Comparison of ENCODE assay signal across 10 cellular contexts in genomic region chr2:238170386-238171071, GRCh38. TPM values are rescaled to one million over a fixed set of nuclear protein-coding genes. Genes with fewer than 3 reads are reported as not detected.
A peak's percentile ranks its signal among the peaks of the same experiment; 100 is the strongest.
DNase-seq lines count a peak whose midpoint lies in the region; ATAC-seq and TF ChIP-seq lines count a peak whose summit lies in the region.
"Had no signal": no experiment of that assay in that cellular context is flagged by ENCODE, and none has a peak within 500 bp of the region (broad histone marks: within the 10 kb centered on the region; RNA-seq: fewer than 3 reads in every experiment).

No MANE protein-coding gene starts in this region.

- peak overlapping the region; percentile 79 to 87 for H3K18ac ChIP-seq in mesenchymal stem cell (ENCODE audit: low read depth in 1 of 2, low read length in 2 of 2)

- H3K9me3 ChIP-seq in mesenchymal stem cell (ENCODE audit: control insufficient read depth, low read length) (no peaks in the 10 kb centered on the region), upper lobe of right lung (no peaks in the 10 kb centered on the region)
- H3K9me3 ChIP-seq in effector memory CD4-positive, alpha-beta T cell (ENCODE audit: control insufficient read depth, low read length): no peaks in the 10 kb centered on the region

- H3K27me3 Mint-ChIP-seq in activated naive CD8-positive, alpha-beta T cell treated with anti-CD3 and anti-CD28 coated beads for 36 hours: peaks cover under 1% of the 10 kb centered on the region
- H3K27me3 Mint-ChIP-seq in activated naive CD8-positive, alpha-beta T cell treated with anti-CD3 and anti-CD28 coated beads, Interleukin-2, amount 50 U/mL, for 24 hours: peaks cover under 1% of the 10 kb centered on the region

- H4K91ac ChIP-seq in mesenchymal stem cell (ENCODE audit: low read length): peak overlapping the region; percentile 96

- H3K4me3 ChIP-seq in mesenchymal stem cell (ENCODE audit: insufficient read depth in 1 of 2, low read depth in 1 of 2, low read length in 2 of 2): peak overlapping the region in 1 of 2 experiments; percentile 42
- no peak overlapping the region for H3K4me3 ChIP-seq in upper lobe of right lung
- no peak overlapping the region for H3K4me3 ChIP-seq in effector memory CD4-positive, alpha-beta T cell (ENCODE audit: insufficient read depth, low read depth, low read length, poor library complexity, severe bottlenecking)

- H2BK15ac ChIP-seq in mesenchymal stem cell (ENCODE audit: low read depth, poor library complexity, severe bottlenecking): peak overlapping the region; percentile 87

- peak overlapping the region; percentile 74 for H3K27ac ChIP-seq in cingulate gyrus (ENCODE audit: low read depth, low read length)
- H3K27ac ChIP-seq in mesenchymal stem cell (ENCODE audit: low read length, poor library complexity, severe bottlenecking): peak overlapping the region; percentile 77
- no peak overlapping the region for H3K27ac ChIP-seq in upper lobe of right lung
- H3K27ac ChIP-seq in effector memory CD4-positive, alpha-beta T cell (ENCODE audit: insufficient read depth, low read length, poor library complexity, severe bottlenecking): no peak overlapping the region

- peak overlapping the region; percentile 97 for H4K8ac ChIP-seq in mesenchymal stem cell (ENCODE audit: low read length)

- peak overlapping the region; percentile 71 for H2BK120ac ChIP-seq in mesenchymal stem cell (ENCODE audit: low read depth, low read length)

- peaks cover 45% of the 10 kb centered on the region for H3K4me1 ChIP-seq in mesenchymal stem cell (ENCODE audit: control insufficient read depth, insufficient read depth, low read depth, low read length)
- peaks cover 19% of the 10 kb centered on the region for H3K4me1 ChIP-seq in upper lobe of right lung
- H3K4me1 ChIP-seq in effector memory CD4-positive, alpha-beta T cell (ENCODE audit: control insufficient read depth, insufficient read depth, low read length, poor library complexity, severe bottlenecking): no peaks in the 10 kb centered on the region

- H3K36me3 ChIP-seq in mesenchymal stem cell (ENCODE audit: control insufficient read depth in 1 of 2, insufficient read depth in 2 of 2, low read depth in 1 of 2, low read length in 2 of 2) (peaks cover 65 to 70% of the 10 kb centered on the region in 2 experiments), upper lobe of right lung (peaks cover 72% of the 10 kb centered on the region)
- H3K36me3 ChIP-seq in effector memory CD4-positive, alpha-beta T cell (ENCODE audit: control insufficient read depth, insufficient read depth, low read length): peaks cover 50% of the 10 kb centered on the region

- H3K4ac ChIP-seq in mesenchymal stem cell (ENCODE audit: low read depth in 1 of 2, low read length in 2 of 2): peak overlapping the region; percentile 9 to 86

- intact Hi-C loops in upper lobe of right lung (cut with DNase I): no loop called here

- ATAC-seq in activated naive CD8-positive, alpha-beta T cell treated with anti-CD3 and anti-CD28 coated beads, Interleukin-2, amount 50 U/mL, for 24 hours: no peak
- ATAC-seq in upper lobe of right lung (no peak), HG02970 (IDR thresholded peaks at IDR 0.05; ENCODE audit: low FRiP score, unreplicated experiment) (no peak)

- peak overlapping the region; percentile 42 to 92 for H2BK12ac ChIP-seq in mesenchymal stem cell (ENCODE audit: low read length in 2 of 2)

- 82% methylated on average over 20 of the region's 21 CpGs for WGBS in mesenchymal stem cell

- peaks cover 2% of the 10 kb centered on the region for H3K4me1 Mint-ChIP-seq in activated naive CD8-positive, alpha-beta T cell treated with anti-CD3 and anti-CD28 coated beads for 36 hours
- H3K4me1 Mint-ChIP-seq in activated naive CD8-positive, alpha-beta T cell treated with anti-CD3 and anti-CD28 coated beads, Interleukin-2, amount 50 U/mL, for 24 hours: peaks cover 3% of the 10 kb centered on the region

- H2BK5ac ChIP-seq in mesenchymal stem cell (ENCODE audit: low read depth, low read length, poor library complexity, severe bottlenecking): peak overlapping the region; percentile 11

- peaks cover 24% of the 10 kb centered on the region for H3K79me1 ChIP-seq in mesenchymal stem cell (replicated peaks; ENCODE audit: low read length, poor library complexity, severe bottlenecking)

- H3K27me3 ChIP-seq in mesenchymal stem cell (ENCODE audit: control insufficient read depth in 1 of 2, insufficient read depth in 1 of 2, low read length in 2 of 2): no peaks in the 10 kb centered on the region
- H3K27me3 ChIP-seq in upper lobe of right lung: no peaks in the 10 kb centered on the region
- H3K27me3 ChIP-seq in effector memory CD4-positive, alpha-beta T cell (replicated peaks; ENCODE audit: control insufficient read depth, insufficient read depth, low read length, poor library complexity, severe bottlenecking): no peaks in the 10 kb centered on the region

- H3K9ac ChIP-seq in mesenchymal stem cell (ENCODE audit: low read length): peak overlapping the region; percentile 89

- H3K27ac Mint-ChIP-seq in activated naive CD8-positive, alpha-beta T cell treated with anti-CD3 and anti-CD28 coated beads for 36 hours: peak overlapping the region; percentile 30
- H3K27ac Mint-ChIP-seq in activated naive CD8-positive, alpha-beta T cell treated with anti-CD3 and anti-CD28 coated beads, Interleukin-2, amount 50 U/mL, for 24 hours: no peak overlapping the region

- no peak overlapping the region for H3K4me3 Mint-ChIP-seq in activated naive CD8-positive, alpha-beta T cell treated with anti-CD3 and anti-CD28 coated beads for 36 hours
- H3K4me3 Mint-ChIP-seq in activated naive CD8-positive, alpha-beta T cell treated with anti-CD3 and anti-CD28 coated beads, Interleukin-2, amount 50 U/mL, for 24 hours: no peak overlapping the region

- H2AK5ac ChIP-seq in mesenchymal stem cell (ENCODE audit: low read length, severe bottlenecking): peak overlapping the region; percentile 93

- TF ChIP-seq CTCF in upper lobe of right lung (IDR thresholded peaks at IDR 0.05): no peak

- no peaks in the 10 kb centered on the region for H3K9me3 Mint-ChIP-seq in activated naive CD8-positive, alpha-beta T cell treated with anti-CD3 and anti-CD28 coated beads for 36 hours
- no peaks in the 10 kb centered on the region for H3K9me3 Mint-ChIP-seq in activated naive CD8-positive, alpha-beta T cell treated with anti-CD3 and anti-CD28 coated beads, Interleukin-2, amount 50 U/mL, for 24 hours

- peak overlapping the region in 1 of 2 experiments; percentile 35 for H3K14ac ChIP-seq in mesenchymal stem cell (ENCODE audit: low read length in 2 of 2)

- H3K23ac ChIP-seq in mesenchymal stem cell (ENCODE audit: low read length in 2 of 2): no peak overlapping the region

- no peak overlapping the region for H2AFZ ChIP-seq in mesenchymal stem cell (ENCODE audit: low read depth, low read length)

- no peak overlapping the region for H3K4me2 ChIP-seq in mesenchymal stem cell (ENCODE audit: low read length, poor library complexity, severe bottlenecking)

- H3K36me3 Mint-ChIP-seq in activated naive CD8-positive, alpha-beta T cell treated with anti-CD3 and anti-CD28 coated beads for 36 hours: peaks cover 21% of the 10 kb centered on the region
- H3K36me3 Mint-ChIP-seq in activated naive CD8-positive, alpha-beta T cell treated with anti-CD3 and anti-CD28 coated beads, Interleukin-2, amount 50 U/mL, for 24 hours (ENCODE audit: low read depth): peaks cover 34% of the 10 kb centered on the region

- DNase-seq in activated naive CD8-positive, alpha-beta T cell treated with anti-CD3 and anti-CD28 coated beads for 36 hours: no peak
- DNase-seq in activated naive CD8-positive, alpha-beta T cell treated with anti-CD3 and anti-CD28 coated beads, Interleukin-2, amount 50 U/mL, for 24 hours: no peak
- peak; percentile 52 for DNase-seq in mesenchymal stem cell
- peak; percentile 61 for DNase-seq in upper lobe of right lung
- no peak for DNase-seq in effector memory CD4-positive, alpha-beta T cell
- DNase-seq in NCI-H2171 (lab: John Stamatoyannopoulos, UW): no peak
- DNase-seq: stimulated activated naive CD4-positive, alpha-beta T cell treated with Interleukin-2 at 50 U/mL for 16 hours had no signal

RNA-seq across cellular contexts. Expression of gene ERFE, which starts 11.8 kb away (rescaled TPM):
- under 1 TPM; 0.27 to 0.34 TPM for total RNA-seq in activated naive CD8-positive, alpha-beta T cell treated with anti-CD3 and anti-CD28 coated beads for 36 hours
- polyA plus RNA-seq in mesenchymal stem cell (2013, experiment 1 of 2): 2.3 TPM
- polyA plus RNA-seq in mesenchymal stem cell (2013, experiment 2 of 2): 2.3 TPM
- not detected for total RNA-seq in upper lobe of right lung
- polyA plus RNA-seq: neural cell had no signal

RNA-seq across cellular contexts. Expression of gene KLHL30, which starts 32.1 kb away (rescaled TPM):
- total RNA-seq in activated naive CD8-positive, alpha-beta T cell treated with anti-CD3 and anti-CD28 coated beads for 36 hours: not detected
- 0.58 TPM for polyA plus RNA-seq in mesenchymal stem cell (2013, experiment 1 of 2)
- 0.52 TPM for polyA plus RNA-seq in mesenchymal stem cell (2013, experiment 2 of 2)
- 0.90 TPM for total RNA-seq in upper lobe of right lung
- polyA plus RNA-seq: neural cell had no signal

RNA-seq across cellular contexts. Expression of gene ILKAP, which starts 33.0 kb away (rescaled TPM):
- 10 to 100 TPM; 52.9 to 54.7 TPM for total RNA-seq in activated naive CD8-positive, alpha-beta T cell treated with anti-CD3 and anti-CD28 coated beads for 36 hours
- polyA plus RNA-seq in mesenchymal stem cell (2013, experiment 1 of 2): 19.8 TPM
- 20.1 TPM for polyA plus RNA-seq in mesenchymal stem cell (2013, experiment 2 of 2)
- 47.2 TPM for total RNA-seq in upper lobe of right lung

Comparison
In these comparisons a context has a peak if more than half of its experiments do, and no peak if none do; other contexts are left out.
1. DNase-seq: peak in mesenchymal stem cell (single experiment) and upper lobe of right lung (single experiment); none in activated naive CD8-positive, alpha-beta T cell treated with anti-CD3 and anti-CD28 coated beads for 36 hours (single experiment), activated naive CD8-positive, alpha-beta T cell treated with anti-CD3 and anti-CD28 coated beads, Interleukin-2, amount 50 U/mL, for 24 hours (single experiment), effector memory CD4-positive, alpha-beta T cell (0 of 3) and NCI-H2171 (single experiment).
2. H3K27ac ChIP-seq: peak in cingulate gyrus (single experiment) and mesenchymal stem cell (single experiment); none in upper lobe of right lung (single experiment) and effector memory CD4-positive, alpha-beta T cell (single experiment).